Comparison of ENCODE assay signal across 1 cellular context in the genomic region with DNA sequence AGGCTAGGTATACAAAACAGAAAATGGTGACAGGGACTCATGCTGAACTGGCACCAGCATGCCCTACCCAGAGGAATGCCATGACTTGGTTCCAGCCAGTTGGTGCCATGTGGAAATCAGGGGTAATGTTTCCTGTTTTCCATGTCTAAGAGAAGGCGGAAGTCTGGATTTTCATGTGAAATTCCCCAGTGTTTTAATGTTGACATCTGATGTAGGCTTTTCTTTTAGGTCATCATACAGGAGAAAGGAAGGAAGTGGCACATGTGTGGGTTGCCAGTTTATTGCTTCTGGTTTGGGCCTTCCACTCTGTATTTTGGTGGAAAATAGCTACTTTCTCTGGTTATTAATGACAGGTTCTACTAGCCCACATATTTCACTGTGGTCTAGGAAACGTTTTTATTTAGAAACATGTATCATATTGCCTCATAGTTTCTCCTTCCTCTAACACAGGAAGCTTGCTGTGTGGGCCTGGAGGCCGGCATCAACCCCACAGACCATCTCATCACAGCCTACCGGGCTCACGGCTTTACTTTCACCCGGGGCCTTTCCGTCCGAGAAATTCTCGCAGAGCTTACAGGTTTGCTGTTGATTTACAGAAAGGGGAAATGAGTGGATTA.
TF ChIP-seq lines count a peak whose summit lies in the region.

No MANE protein-coding gene starts in this region.

TF ChIP-seq in GM12878, 131 proteins besides CTCF, POLR2A, EP300 and RAD21 (continued from another document):
- TF ChIP-seq, protein P1, sequence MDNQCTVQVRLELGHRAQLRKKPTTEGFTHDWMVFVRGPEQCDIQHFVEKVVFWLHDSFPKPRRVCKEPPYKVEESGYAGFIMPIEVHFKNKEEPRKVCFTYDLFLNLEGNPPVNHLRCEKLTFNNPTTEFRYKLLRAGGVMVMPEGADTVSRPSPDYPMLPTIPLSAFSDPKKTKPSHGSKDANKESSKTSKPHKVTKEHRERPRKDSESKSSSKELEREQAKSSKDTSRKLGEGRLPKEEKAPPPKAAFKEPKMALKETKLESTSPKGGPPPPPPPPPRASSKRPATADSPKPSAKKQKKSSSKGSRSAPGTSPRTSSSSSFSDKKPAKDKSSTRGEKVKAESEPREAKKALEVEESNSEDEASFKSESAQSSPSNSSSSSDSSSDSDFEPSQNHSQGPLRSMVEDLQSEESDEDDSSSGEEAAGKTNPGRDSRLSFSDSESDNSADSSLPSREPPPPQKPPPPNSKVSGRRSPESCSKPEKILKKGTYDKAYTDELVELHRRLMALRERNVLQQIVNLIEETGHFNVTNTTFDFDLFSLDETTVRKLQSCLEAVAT (IDR thresholded peaks at IDR 0.05), result no peak
- no peak for TF ChIP-seq SREBF1 (IDR thresholded peaks at IDR 0.05; ENCODE audit: low read length)
- TF ChIP-seq GABPA (IDR thresholded peaks at IDR 0.05; ENCODE audit: low read depth), result no peak
- TF ChIP-seq, protein P2, sequence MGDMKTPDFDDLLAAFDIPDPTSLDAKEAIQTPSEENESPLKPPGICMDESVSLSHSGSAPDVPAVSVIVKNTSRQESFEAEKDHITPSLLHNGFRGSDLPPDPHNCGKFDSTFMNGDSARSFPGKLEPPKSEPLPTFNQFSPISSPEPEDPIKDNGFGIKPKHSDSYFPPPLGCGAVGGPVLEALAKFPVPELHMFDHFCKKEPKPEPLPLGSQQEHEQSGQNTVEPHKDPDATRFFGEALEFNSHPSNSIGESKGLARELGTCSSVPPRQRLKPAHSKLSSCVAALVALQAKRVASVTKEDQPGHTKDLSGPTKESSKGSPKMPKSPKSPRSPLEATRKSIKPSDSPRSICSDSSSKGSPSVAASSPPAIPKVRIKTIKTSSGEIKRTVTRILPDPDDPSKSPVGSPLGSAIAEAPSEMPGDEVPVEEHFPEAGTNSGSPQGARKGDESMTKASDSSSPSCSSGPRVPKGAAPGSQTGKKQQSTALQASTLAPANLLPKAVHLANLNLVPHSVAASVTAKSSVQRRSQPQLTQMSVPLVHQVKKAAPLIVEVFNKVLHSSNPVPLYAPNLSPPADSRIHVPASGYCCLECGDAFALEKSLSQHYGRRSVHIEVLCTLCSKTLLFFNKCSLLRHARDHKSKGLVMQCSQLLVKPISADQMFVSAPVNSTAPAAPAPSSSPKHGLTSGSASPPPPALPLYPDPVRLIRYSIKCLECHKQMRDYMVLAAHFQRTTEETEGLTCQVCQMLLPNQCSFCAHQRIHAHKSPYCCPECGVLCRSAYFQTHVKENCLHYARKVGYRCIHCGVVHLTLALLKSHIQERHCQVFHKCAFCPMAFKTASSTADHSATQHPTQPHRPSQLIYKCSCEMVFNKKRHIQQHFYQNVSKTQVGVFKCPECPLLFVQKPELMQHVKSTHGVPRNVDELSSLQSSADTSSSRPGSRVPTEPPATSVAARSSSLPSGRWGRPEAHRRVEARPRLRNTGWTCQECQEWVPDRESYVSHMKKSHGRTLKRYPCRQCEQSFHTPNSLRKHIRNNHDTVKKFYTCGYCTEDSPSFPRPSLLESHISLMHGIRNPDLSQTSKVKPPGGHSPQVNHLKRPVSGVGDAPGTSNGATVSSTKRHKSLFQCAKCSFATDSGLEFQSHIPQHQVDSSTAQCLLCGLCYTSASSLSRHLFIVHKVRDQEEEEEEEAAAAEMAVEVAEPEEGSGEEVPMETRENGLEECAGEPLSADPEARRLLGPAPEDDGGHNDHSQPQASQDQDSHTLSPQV (IDR thresholded peaks at IDR 0.05), result no peak
- no peak for TF ChIP-seq SMC3 (IDR thresholded peaks at IDR 0.05; ENCODE audit: borderline replicate concordance, low read length)
- TF ChIP-seq SREBF2 (IDR thresholded peaks at IDR 0.05; ENCODE audit: low read length), result no peak
- TF ChIP-seq KLF5 (IDR thresholded peaks at IDR 0.05; ENCODE audit: partially characterized antibody), result no peak
- peak; percentile 57 for TF ChIP-seq NFIC (IDR thresholded peaks at IDR 0.05; ENCODE audit: low read depth, low read length)
- no peak for TF ChIP-seq ASH2L (IDR thresholded peaks at IDR 0.05; ENCODE audit: borderline replicate concordance, low read depth)
- TF ChIP-seq YY1 (IDR thresholded peaks at IDR 0.05; ENCODE audit: low read depth, low read length), result no peak
- no peak for TF ChIP-seq HDAC2 (IDR thresholded peaks at IDR 0.05)
- no peak for TF ChIP-seq BCL11A (IDR thresholded peaks at IDR 0.05; ENCODE audit: low read depth, low read length)
- no peak for TF ChIP-seq SRF (IDR thresholded peaks at IDR 0.05; ENCODE audit: low read depth in 2 of 2, low read length in 2 of 2)
- TF ChIP-seq, protein P3, sequence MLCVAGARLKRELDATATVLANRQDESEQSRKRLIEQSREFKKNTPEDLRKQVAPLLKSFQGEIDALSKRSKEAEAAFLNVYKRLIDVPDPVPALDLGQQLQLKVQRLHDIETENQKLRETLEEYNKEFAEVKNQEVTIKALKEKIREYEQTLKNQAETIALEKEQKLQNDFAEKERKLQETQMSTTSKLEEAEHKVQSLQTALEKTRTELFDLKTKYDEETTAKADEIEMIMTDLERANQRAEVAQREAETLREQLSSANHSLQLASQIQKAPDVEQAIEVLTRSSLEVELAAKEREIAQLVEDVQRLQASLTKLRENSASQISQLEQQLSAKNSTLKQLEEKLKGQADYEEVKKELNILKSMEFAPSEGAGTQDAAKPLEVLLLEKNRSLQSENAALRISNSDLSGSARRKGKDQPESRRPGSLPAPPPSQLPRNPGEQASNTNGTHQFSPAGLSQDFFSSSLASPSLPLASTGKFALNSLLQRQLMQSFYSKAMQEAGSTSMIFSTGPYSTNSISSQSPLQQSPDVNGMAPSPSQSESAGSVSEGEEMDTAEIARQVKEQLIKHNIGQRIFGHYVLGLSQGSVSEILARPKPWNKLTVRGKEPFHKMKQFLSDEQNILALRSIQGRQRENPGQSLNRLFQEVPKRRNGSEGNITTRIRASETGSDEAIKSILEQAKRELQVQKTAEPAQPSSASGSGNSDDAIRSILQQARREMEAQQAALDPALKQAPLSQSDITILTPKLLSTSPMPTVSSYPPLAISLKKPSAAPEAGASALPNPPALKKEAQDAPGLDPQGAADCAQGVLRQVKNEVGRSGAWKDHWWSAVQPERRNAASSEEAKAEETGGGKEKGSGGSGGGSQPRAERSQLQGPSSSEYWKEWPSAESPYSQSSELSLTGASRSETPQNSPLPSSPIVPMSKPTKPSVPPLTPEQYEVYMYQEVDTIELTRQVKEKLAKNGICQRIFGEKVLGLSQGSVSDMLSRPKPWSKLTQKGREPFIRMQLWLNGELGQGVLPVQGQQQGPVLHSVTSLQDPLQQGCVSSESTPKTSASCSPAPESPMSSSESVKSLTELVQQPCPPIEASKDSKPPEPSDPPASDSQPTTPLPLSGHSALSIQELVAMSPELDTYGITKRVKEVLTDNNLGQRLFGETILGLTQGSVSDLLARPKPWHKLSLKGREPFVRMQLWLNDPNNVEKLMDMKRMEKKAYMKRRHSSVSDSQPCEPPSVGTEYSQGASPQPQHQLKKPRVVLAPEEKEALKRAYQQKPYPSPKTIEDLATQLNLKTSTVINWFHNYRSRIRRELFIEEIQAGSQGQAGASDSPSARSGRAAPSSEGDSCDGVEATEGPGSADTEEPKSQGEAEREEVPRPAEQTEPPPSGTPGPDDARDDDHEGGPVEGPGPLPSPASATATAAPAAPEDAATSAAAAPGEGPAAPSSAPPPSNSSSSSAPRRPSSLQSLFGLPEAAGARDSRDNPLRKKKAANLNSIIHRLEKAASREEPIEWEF (IDR thresholded peaks at IDR 0.05; ENCODE audit: insufficient replicate concordance, low read depth, low read length), result no peak
- peak; percentile 29; the same call in 1 of the 2 replicates for TF ChIP-seq FOXM1 (IDR thresholded peaks at IDR 0.05; ENCODE audit: low read depth, low read length)
- no peak for TF ChIP-seq HDAC6 (IDR thresholded peaks at IDR 0.05; ENCODE audit: unreplicated experiment)
- TF ChIP-seq TARDBP (IDR thresholded peaks at IDR 0.05; ENCODE audit: borderline replicate concordance), result no peak
- TF ChIP-seq JUND (IDR thresholded peaks at IDR 0.05; ENCODE audit: low read depth, low read length), result no peak
- TF ChIP-seq, protein P4, sequence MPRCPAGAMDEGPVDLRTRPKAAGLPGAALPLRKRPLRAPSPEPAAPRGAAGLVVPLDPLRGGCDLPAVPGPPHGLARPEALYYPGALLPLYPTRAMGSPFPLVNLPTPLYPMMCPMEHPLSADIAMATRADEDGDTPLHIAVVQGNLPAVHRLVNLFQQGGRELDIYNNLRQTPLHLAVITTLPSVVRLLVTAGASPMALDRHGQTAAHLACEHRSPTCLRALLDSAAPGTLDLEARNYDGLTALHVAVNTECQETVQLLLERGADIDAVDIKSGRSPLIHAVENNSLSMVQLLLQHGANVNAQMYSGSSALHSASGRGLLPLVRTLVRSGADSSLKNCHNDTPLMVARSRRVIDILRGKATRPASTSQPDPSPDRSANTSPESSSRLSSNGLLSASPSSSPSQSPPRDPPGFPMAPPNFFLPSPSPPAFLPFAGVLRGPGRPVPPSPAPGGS (IDR thresholded peaks at IDR 0.05; ENCODE audit: borderline replicate concordance, insufficient read depth, low read depth, low read length, poor library complexity, severe bottlenecking), result no peak
- TF ChIP-seq CEBPB (IDR thresholded peaks at IDR 0.05; ENCODE audit: borderline replicate concordance in 1 of 2, low read depth in 2 of 2, low read length in 2 of 2), result 0 out of 4 replicates have a peak, but pooled peaks of 1 of the 2 experiments have one; percentile 48
- no peak for TF ChIP-seq NFYA (IDR thresholded peaks at IDR 0.05; ENCODE audit: borderline replicate concordance, low read depth, low read length)
- TF ChIP-seq, protein P5, sequence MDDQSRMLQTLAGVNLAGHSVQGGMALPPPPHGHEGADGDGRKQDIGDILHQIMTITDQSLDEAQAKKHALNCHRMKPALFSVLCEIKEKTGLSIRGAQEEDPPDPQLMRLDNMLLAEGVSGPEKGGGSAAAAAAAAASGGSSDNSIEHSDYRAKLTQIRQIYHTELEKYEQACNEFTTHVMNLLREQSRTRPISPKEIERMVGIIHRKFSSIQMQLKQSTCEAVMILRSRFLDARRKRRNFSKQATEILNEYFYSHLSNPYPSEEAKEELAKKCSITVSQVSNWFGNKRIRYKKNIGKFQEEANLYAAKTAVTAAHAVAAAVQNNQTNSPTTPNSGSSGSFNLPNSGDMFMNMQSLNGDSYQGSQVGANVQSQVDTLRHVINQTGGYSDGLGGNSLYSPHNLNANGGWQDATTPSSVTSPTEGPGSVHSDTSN (IDR thresholded peaks at IDR 0.05; ENCODE audit: insufficient replicate concordance, low read depth, low read length), result no peak
- TF ChIP-seq, protein P6, sequence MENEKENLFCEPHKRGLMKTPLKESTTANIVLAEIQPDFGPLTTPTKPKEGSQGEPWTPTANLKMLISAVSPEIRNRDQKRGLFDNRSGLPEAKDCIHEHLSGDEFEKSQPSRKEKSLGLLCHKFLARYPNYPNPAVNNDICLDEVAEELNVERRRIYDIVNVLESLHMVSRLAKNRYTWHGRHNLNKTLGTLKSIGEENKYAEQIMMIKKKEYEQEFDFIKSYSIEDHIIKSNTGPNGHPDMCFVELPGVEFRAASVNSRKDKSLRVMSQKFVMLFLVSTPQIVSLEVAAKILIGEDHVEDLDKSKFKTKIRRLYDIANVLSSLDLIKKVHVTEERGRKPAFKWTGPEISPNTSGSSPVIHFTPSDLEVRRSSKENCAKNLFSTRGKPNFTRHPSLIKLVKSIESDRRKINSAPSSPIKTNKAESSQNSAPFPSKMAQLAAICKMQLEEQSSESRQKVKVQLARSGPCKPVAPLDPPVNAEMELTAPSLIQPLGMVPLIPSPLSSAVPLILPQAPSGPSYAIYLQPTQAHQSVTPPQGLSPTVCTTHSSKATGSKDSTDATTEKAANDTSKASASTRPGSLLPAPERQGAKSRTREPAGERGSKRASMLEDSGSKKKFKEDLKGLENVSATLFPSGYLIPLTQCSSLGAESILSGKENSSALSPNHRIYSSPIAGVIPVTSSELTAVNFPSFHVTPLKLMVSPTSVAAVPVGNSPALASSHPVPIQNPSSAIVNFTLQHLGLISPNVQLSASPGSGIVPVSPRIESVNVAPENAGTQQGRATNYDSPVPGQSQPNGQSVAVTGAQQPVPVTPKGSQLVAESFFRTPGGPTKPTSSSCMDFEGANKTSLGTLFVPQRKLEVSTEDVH (IDR thresholded peaks at IDR 0.05; ENCODE audit: low read depth, partially characterized antibody), result no peak
- TF ChIP-seq, protein P7, sequence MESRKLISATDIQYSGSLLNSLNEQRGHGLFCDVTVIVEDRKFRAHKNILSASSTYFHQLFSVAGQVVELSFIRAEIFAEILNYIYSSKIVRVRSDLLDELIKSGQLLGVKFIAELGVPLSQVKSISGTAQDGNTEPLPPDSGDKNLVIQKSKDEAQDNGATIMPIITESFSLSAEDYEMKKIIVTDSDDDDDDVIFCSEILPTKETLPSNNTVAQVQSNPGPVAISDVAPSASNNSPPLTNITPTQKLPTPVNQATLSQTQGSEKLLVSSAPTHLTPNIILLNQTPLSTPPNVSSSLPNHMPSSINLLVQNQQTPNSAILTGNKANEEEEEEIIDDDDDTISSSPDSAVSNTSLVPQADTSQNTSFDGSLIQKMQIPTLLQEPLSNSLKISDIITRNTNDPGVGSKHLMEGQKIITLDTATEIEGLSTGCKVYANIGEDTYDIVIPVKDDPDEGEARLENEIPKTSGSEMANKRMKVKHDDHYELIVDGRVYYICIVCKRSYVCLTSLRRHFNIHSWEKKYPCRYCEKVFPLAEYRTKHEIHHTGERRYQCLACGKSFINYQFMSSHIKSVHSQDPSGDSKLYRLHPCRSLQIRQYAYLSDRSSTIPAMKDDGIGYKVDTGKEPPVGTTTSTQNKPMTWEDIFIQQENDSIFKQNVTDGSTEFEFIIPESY (IDR thresholded peaks at IDR 0.05), result no peak
- TF ChIP-seq SMAD1 (IDR thresholded peaks at IDR 0.05; ENCODE audit: low read depth, partially characterized antibody), result no peak
- peak; percentile 85 for TF ChIP-seq RUNX3 (IDR thresholded peaks at IDR 0.05; ENCODE audit: low read length)
- no peak for TF ChIP-seq CHD2 (IDR thresholded peaks at IDR 0.05; ENCODE audit: borderline replicate concordance, low read depth, low read length)
- no peak for TF ChIP-seq HDGF (IDR thresholded peaks at IDR 0.05)
- TF ChIP-seq IKZF1 (conservative IDR thresholded peaks at IDR 0.05), result peak; percentile 71
- no peak for TF ChIP-seq TCF3 (IDR thresholded peaks at IDR 0.05; ENCODE audit: borderline replicate concordance, insufficient read depth, low read depth, low read length)
- peak; percentile 61; the same call in 1 of the 2 replicates for TF ChIP-seq MEF2A (IDR thresholded peaks at IDR 0.05; ENCODE audit: insufficient read depth, low read depth, low read length)
- TF ChIP-seq ZZZ3 (IDR thresholded peaks at IDR 0.05; ENCODE audit: control insufficient read depth, insufficient read length, low read depth), result no peak
- no peak for TF ChIP-seq GATAD2B (conservative IDR thresholded peaks at IDR 0.05; ENCODE audit: low read depth)
- TF ChIP-seq, protein P8, sequence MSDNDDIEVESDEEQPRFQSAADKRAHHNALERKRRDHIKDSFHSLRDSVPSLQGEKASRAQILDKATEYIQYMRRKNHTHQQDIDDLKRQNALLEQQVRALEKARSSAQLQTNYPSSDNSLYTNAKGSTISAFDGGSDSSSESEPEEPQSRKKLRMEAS (IDR thresholded peaks at IDR 0.05; ENCODE audit: low read depth, low read length), result no peak
